Comparison of ENCODE assay signal across 1 cellular context in genomic region chr2:169916623-169917022, GRCh38.
TF ChIP-seq lines count a peak whose summit lies in the region.

No MANE protein-coding gene starts in this region.

TF ChIP-seq in HepG2, 621 proteins besides CTCF, POLR2A, EP300 and RAD21 (continued from another document):
- no peak for TF ChIP-seq ZNF34 (CRISPR knock-in tag; IDR thresholded peaks at IDR 0.05; ENCODE audit: borderline replicate concordance)
- TF ChIP-seq ZNF10 (CRISPR knock-in tag; IDR thresholded peaks at IDR 0.05; ENCODE audit: borderline replicate concordance, low read depth) = no peak
- no peak for TF ChIP-seq NONO (IDR thresholded peaks at IDR 0.05)
- no peak for TF ChIP-seq NONO (CRISPR knock-in tag; conservative IDR thresholded peaks at IDR 0.05)
- no peak for TF ChIP-seq DNMT1 (CRISPR knock-in tag; IDR thresholded peaks at IDR 0.05)
- no peak for TF ChIP-seq FOXM1 (CRISPR knock-in tag; IDR thresholded peaks at IDR 0.05)
